ENCODE assay signal across 1 cellular context in the genomic region with DNA sequence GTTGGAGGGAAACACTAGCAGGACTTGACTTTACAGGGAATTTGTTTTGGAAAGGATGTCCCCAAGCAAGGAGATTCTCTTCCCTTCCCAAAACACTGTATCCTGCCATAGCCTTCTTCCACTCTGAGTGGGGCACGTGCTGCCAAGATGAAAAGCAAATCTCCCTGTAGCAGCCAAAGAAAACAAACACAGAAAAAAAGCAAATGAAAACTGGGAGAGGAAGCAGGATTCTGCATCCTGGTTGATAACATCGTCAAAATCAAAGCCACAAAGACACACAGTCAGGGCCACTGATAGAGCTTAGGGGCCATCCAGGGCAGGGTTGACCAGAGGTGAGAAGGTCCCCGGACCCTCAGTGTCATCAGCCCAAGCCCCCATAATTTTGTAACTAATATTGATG.
TF ChIP-seq lines count a peak whose summit lies in the region.

No MANE protein-coding gene starts in this region.

TF ChIP-seq in WTC11, 78 proteins besides CTCF, POLR2A, EP300 and RAD21 (continued from another document):
- TF ChIP-seq, protein P1, sequence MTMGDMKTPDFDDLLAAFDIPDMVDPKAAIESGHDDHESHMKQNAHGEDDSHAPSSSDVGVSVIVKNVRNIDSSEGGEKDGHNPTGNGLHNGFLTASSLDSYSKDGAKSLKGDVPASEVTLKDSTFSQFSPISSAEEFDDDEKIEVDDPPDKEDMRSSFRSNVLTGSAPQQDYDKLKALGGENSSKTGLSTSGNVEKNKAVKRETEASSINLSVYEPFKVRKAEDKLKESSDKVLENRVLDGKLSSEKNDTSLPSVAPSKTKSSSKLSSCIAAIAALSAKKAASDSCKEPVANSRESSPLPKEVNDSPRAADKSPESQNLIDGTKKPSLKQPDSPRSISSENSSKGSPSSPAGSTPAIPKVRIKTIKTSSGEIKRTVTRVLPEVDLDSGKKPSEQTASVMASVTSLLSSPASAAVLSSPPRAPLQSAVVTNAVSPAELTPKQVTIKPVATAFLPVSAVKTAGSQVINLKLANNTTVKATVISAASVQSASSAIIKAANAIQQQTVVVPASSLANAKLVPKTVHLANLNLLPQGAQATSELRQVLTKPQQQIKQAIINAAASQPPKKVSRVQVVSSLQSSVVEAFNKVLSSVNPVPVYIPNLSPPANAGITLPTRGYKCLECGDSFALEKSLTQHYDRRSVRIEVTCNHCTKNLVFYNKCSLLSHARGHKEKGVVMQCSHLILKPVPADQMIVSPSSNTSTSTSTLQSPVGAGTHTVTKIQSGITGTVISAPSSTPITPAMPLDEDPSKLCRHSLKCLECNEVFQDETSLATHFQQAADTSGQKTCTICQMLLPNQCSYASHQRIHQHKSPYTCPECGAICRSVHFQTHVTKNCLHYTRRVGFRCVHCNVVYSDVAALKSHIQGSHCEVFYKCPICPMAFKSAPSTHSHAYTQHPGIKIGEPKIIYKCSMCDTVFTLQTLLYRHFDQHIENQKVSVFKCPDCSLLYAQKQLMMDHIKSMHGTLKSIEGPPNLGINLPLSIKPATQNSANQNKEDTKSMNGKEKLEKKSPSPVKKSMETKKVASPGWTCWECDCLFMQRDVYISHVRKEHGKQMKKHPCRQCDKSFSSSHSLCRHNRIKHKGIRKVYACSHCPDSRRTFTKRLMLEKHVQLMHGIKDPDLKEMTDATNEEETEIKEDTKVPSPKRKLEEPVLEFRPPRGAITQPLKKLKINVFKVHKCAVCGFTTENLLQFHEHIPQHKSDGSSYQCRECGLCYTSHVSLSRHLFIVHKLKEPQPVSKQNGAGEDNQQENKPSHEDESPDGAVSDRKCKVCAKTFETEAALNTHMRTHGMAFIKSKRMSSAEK (CRISPR knock-in tag; IDR thresholded peaks at IDR 0.05; ENCODE audit: borderline replicate concordance), result no peak
- TF ChIP-seq TEAD1 (CRISPR knock-in tag; IDR thresholded peaks at IDR 0.05) (no peak), ETV6 (CRISPR knock-in tag; IDR thresholded peaks at IDR 0.05) (no peak), ZNF263 (CRISPR knock-in tag; IDR thresholded peaks at IDR 0.05; ENCODE audit: low read depth) (no peak)
- TF ChIP-seq, protein P2, sequence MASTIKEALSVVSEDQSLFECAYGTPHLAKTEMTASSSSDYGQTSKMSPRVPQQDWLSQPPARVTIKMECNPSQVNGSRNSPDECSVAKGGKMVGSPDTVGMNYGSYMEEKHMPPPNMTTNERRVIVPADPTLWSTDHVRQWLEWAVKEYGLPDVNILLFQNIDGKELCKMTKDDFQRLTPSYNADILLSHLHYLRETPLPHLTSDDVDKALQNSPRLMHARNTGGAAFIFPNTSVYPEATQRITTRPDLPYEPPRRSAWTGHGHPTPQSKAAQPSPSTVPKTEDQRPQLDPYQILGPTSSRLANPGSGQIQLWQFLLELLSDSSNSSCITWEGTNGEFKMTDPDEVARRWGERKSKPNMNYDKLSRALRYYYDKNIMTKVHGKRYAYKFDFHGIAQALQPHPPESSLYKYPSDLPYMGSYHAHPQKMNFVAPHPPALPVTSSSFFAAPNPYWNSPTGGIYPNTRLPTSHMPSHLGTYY (CRISPR knock-in tag; IDR thresholded peaks at IDR 0.05), result no peak
